13 cellular contexts compared by ENCODE assay signal in the genomic region with DNA sequence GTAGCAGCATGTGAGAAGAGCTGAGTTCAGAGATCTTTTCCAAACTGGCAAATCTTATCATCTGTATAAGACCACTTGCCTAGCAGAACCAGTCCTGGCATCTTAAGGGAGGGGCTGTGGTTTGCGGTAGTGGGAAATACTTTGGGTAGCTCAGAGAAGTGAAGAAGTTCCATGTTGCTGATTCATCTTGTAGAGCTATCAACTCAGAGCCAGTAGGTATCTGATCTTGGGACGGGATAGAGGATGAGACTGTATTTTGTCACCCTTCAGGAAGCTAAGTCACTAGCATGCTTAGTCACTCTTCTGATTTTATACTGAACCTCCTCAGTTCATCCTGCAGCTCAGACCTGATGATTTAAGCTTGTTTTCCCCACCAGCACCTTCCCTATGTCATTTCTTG.
DNase-seq lines count a peak whose midpoint lies in the region; ATAC-seq and TF ChIP-seq lines count a peak whose summit lies in the region.
"Had no signal": no experiment of that assay in that cellular context is flagged by ENCODE, and none has a peak within 500 bp of the region (broad histone marks: within the 10 kb centered on the region; RNA-seq: fewer than 3 reads in every experiment).

No MANE protein-coding gene starts in this region.

- H3K4me2 ChIP-seq in SK-N-SH = peak overlapping the region; percentile 53; the same call in 1 of the 2 replicates

- POLR2A ChIA-PET in SK-N-SH (lab: Yijun Ruan, JAX) = no interaction called here

- H3K27ac ChIP-seq in SK-N-SH (ENCODE audit: low read depth in 2 of 2, low read length in 1 of 2) (peak overlapping the region; percentile 39 to 58; a peak in 3 of 4 replicates), WERI-Rb-1 (no peak overlapping the region)
- H3K27ac ChIP-seq: C4-2B had no signal

- H3K27me3 ChIP-seq in SK-N-SH (ENCODE audit: insufficient read depth) (no peaks in the 10 kb centered on the region), WERI-Rb-1 (ENCODE audit: insufficient read depth, low read depth, severe bottlenecking) (no peaks in the 10 kb centered on the region)

- CTCF ChIA-PET in SK-N-SH (lab: Yijun Ruan, JAX) = interaction anchor here (0.7 kb wide), 1 partner anchor 111 kb away, joined by 3 read pairs; no protein-coding TSS in a partner anchor

- no peaks in the 10 kb centered on the region for H3K79me2 ChIP-seq in SK-N-SH (ENCODE audit: insufficient read depth)

- no peaks in the 10 kb centered on the region for H3K36me3 ChIP-seq in SK-N-SH (replicated peaks in 1 of 2; ENCODE audit: control insufficient read depth in 1 of 2, insufficient read depth in 2 of 2, low read length in 1 of 2)
- H3K36me3 ChIP-seq in WERI-Rb-1 = peaks cover 93% of the 10 kb centered on the region

- no peak overlapping the region for H3K9ac ChIP-seq in SK-N-SH

- H4K20me1 ChIP-seq in SK-N-SH (ENCODE audit: insufficient read depth) = no peaks in the 10 kb centered on the region

- no peaks in the 10 kb centered on the region for H3K36me3 Mint-ChIP-seq in T-helper 2 cell treated with Interferon-gamma antibody and Interleukin-4, amounts not matched to agents 5 μg/mL and 100 μg/mL, for 36 hours (ENCODE audit: low read depth)
- H3K36me3 Mint-ChIP-seq: WTC11 had no signal

- no peak overlapping the region for H3K4me3 Mint-ChIP-seq in T-helper 2 cell treated with Interferon-gamma antibody and Interleukin-4, amounts not matched to agents 5 μg/mL and 100 μg/mL, for 36 hours
- H3K4me3 Mint-ChIP-seq: dendritic cell treated with granulocyte-macrophage colony-stimulating factor and Interleukin-4, amounts not matched to agents 40 ng/mL and 50 ng/mL, for 4 days; WTC11 had no signal

- no peak overlapping the region for H3K4me3 ChIP-seq in SK-N-SH (ENCODE audit: low read depth in 2 of 2, low read length in 1 of 2)
- no peak overlapping the region for H3K4me3 ChIP-seq in fibroblast of pulmonary artery (replicated peaks; ENCODE audit: low read depth, low read length)
- H3K4me3 ChIP-seq in WERI-Rb-1 (ENCODE audit: low read depth, low read length) = no peak overlapping the region

- no peak overlapping the region for H2AFZ ChIP-seq in SK-N-SH (ENCODE audit: low read depth)

- no peaks in the 10 kb centered on the region for H3K4me1 Mint-ChIP-seq in T-helper 2 cell treated with Interferon-gamma antibody and Interleukin-4, amounts not matched to agents 5 μg/mL and 100 μg/mL, for 36 hours (ENCODE audit: low read depth)

- TF ChIP-seq CTCF in SK-N-SH (IDR thresholded peaks at IDR 0.05) (no peak), fibroblast of pulmonary artery (IDR thresholded peaks at IDR 0.05; ENCODE audit: low read length, missing control alignments) (no peak), WERI-Rb-1 (IDR thresholded peaks at IDR 0.05; ENCODE audit: low read depth, low read length) (no peak)

- peaks cover 0 to 5% of the 10 kb centered on the region in 2 experiments; a peak in 1 of 4 replicates for H3K4me1 ChIP-seq in SK-N-SH (ENCODE audit: control insufficient read depth in 1 of 2, insufficient read depth in 2 of 2, low read depth in 1 of 2, low read length in 1 of 2)

- peaks cover 16% of the 10 kb centered on the region for H3F3A ChIP-seq in SK-N-SH (replicated peaks; ENCODE audit: insufficient read depth)

- no peaks in the 10 kb centered on the region for H3K9me3 ChIP-seq in SK-N-SH
- no peaks in the 10 kb centered on the region for H3K9me3 ChIP-seq in WERI-Rb-1 (ENCODE audit: severe bottlenecking)

- no peaks in the 10 kb centered on the region for H3K9me3 Mint-ChIP-seq in T-helper 2 cell treated with Interferon-gamma antibody and Interleukin-4, amounts not matched to agents 5 μg/mL and 100 μg/mL, for 36 hours
- H3K9me3 Mint-ChIP-seq: dendritic cell treated with granulocyte-macrophage colony-stimulating factor and Interleukin-4, amounts not matched to agents 40 ng/mL and 50 ng/mL, for 4 days had no signal

- DNase-seq in stimulated activated CD4-positive, alpha-beta T cell treated with anti-CD3 and anti-CD28 coated beads, Interleukin-1b, Interleukin-23, amount 100 ng/mL, for 48 hours = peak; percentile 11
- DNase-seq in stimulated activated CD4-positive, alpha-beta T cell treated with anti-CD3 and anti-CD28 coated beads, Interleukin-12 subunit alpha, Interleukin-12 subunit beta, amount 100 ng/mL, for 4 hours = no peak
- DNase-seq in SK-N-SH (no peak), fibroblast of pulmonary artery (ENCODE audit: low read depth) (peak; percentile 24), DMS153 (lab: John Stamatoyannopoulos, UW) (no peak), WERI-Rb-1 (no peak)
- no peak for DNase-seq in T-helper 2 cell treated with Interferon-gamma antibody and Interleukin-4, amounts not matched to agents 5 μg/mL and 100 μg/mL, for 36 hours (ENCODE audit: low spot score)
- DNase-seq: hypothalamus, NCI-H1694 had no signal

- no peaks in the 10 kb centered on the region for H3K9me2 ChIP-seq in SK-N-SH

- TF ChIP-seq EP300 in SK-N-SH (IDR thresholded peaks at IDR 0.05; ENCODE audit: borderline replicate concordance in 1 of 2, low read depth in 1 of 2, low read length in 1 of 2) = peak in 1 of 2 experiments; percentile 95; a peak in 2 of 4 replicates

- peaks cover 2% of the 10 kb centered on the region for H3K27me3 Mint-ChIP-seq in T-helper 2 cell treated with Interferon-gamma antibody and Interleukin-4, amounts not matched to agents 5 μg/mL and 100 μg/mL, for 36 hours (ENCODE audit: low read depth)

- ATAC-seq in HG03439 (IDR thresholded peaks at IDR 0.05; ENCODE audit: unreplicated experiment) = no peak
- ATAC-seq: WTC11 had no signal

- H3K27ac Mint-ChIP-seq in T-helper 2 cell treated with Interferon-gamma antibody and Interleukin-4, amounts not matched to agents 5 μg/mL and 100 μg/mL, for 36 hours = no peak overlapping the region
- H3K27ac Mint-ChIP-seq: dendritic cell treated with granulocyte-macrophage colony-stimulating factor and Interleukin-4, amounts not matched to agents 40 ng/mL and 50 ng/mL, for 4 days had no signal

- 4% methylated on average over 2 of the region's 2 CpGs for WGBS in SK-N-SH (ENCODE audit: low lambda C conversion rate)

- TF ChIP-seq RAD21 in SK-N-SH (IDR thresholded peaks at IDR 0.05; ENCODE audit: low read length) = no peak

TF ChIP-seq in SK-N-SH, 30 proteins besides CTCF, POLR2A, EP300 and RAD21 (continues in another document):
- TF ChIP-seq MEF2A (IDR thresholded peaks at IDR 0.05; ENCODE audit: borderline replicate concordance, low read depth) (no peak), NFIC (IDR thresholded peaks at IDR 0.05; ENCODE audit: borderline replicate concordance) (peak; percentile 74), TCF12 (IDR thresholded peaks at IDR 0.05) (peak; percentile 90), SIN3A (IDR thresholded peaks at IDR 0.05; ENCODE audit: borderline replicate concordance, low read depth, low read length) (peak; percentile 58; the same call in 1 of the 2 replicates), FOXM1 (IDR thresholded peaks at IDR 0.05; ENCODE audit: low read depth) (0 out of 2 replicates have a peak, but pooled peaks have one; percentile 64), NRF1 (IDR thresholded peaks at IDR 0.05; ENCODE audit: low read depth, low read length) (no peak), USF1 (IDR thresholded peaks at IDR 0.05; ENCODE audit: borderline replicate concordance, low read depth) (no peak), CHD2 (IDR thresholded peaks at IDR 0.05; ENCODE audit: low read length, partially characterized antibody) (no peak)
- TF ChIP-seq, protein P1, sequence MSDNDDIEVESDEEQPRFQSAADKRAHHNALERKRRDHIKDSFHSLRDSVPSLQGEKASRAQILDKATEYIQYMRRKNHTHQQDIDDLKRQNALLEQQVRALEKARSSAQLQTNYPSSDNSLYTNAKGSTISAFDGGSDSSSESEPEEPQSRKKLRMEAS (IDR thresholded peaks at IDR 0.05; ENCODE audit: low read depth) = no peak; the same call in 1 of the 2 replicates
- TF ChIP-seq, protein P2, sequence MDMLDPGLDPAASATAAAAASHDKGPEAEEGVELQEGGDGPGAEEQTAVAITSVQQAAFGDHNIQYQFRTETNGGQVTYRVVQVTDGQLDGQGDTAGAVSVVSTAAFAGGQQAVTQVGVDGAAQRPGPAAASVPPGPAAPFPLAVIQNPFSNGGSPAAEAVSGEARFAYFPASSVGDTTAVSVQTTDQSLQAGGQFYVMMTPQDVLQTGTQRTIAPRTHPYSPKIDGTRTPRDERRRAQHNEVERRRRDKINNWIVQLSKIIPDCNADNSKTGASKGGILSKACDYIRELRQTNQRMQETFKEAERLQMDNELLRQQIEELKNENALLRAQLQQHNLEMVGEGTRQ (IDR thresholded peaks at IDR 0.05; ENCODE audit: borderline replicate concordance, low read depth, low read length) = no peak
- TF ChIP-seq, protein P3, sequence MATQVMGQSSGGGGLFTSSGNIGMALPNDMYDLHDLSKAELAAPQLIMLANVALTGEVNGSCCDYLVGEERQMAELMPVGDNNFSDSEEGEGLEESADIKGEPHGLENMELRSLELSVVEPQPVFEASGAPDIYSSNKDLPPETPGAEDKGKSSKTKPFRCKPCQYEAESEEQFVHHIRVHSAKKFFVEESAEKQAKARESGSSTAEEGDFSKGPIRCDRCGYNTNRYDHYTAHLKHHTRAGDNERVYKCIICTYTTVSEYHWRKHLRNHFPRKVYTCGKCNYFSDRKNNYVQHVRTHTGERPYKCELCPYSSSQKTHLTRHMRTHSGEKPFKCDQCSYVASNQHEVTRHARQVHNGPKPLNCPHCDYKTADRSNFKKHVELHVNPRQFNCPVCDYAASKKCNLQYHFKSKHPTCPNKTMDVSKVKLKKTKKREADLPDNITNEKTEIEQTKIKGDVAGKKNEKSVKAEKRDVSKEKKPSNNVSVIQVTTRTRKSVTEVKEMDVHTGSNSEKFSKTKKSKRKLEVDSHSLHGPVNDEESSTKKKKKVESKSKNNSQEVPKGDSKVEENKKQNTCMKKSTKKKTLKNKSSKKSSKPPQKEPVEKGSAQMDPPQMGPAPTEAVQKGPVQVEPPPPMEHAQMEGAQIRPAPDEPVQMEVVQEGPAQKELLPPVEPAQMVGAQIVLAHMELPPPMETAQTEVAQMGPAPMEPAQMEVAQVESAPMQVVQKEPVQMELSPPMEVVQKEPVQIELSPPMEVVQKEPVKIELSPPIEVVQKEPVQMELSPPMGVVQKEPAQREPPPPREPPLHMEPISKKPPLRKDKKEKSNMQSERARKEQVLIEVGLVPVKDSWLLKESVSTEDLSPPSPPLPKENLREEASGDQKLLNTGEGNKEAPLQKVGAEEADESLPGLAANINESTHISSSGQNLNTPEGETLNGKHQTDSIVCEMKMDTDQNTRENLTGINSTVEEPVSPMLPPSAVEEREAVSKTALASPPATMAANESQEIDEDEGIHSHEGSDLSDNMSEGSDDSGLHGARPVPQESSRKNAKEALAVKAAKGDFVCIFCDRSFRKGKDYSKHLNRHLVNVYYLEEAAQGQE (IDR thresholded peaks at IDR 0.05; ENCODE audit: low read depth, low read length) = peak; percentile 71; the same call in 1 of the 2 replicates

Comparison
In these comparisons a context has a peak if more than half of its experiments do, and no peak if none do; other contexts are left out.
1. DNase-seq: peak in stimulated activated CD4-positive, alpha-beta T cell treated with anti-CD3 and anti-CD28 coated beads, Interleukin-1b, Interleukin-23, amount 100 ng/mL, for 48 hours (single experiment) and fibroblast of pulmonary artery (single experiment); none in stimulated activated CD4-positive, alpha-beta T cell treated with anti-CD3 and anti-CD28 coated beads, Interleukin-12 subunit alpha, Interleukin-12 subunit beta, amount 100 ng/mL, for 4 hours (single experiment), SK-N-SH (single experiment), T-helper 2 cell treated with Interferon-gamma antibody and Interleukin-4, amounts not matched to agents 5 μg/mL and 100 μg/mL, for 36 hours (single experiment), DMS153 (single experiment) and WERI-Rb-1 (single experiment).